ENCODE assay signal across 14 cellular contexts in genomic region chr21:44029460-44030087, GRCh38.
"Had no signal": no experiment of that assay in that cellular context is flagged by ENCODE, and none has a peak within 500 bp of the region (broad histone marks: within the 10 kb centered on the region; RNA-seq: fewer than 3 reads in every experiment).

No MANE protein-coding gene starts in this region.

- H3K4me3 Mint-ChIP-seq: neural crest cell had no signal

- ATAC-seq: gastroesophageal sphincter, left ventricle myocardium superior had no signal

- H3K9me3 Mint-ChIP-seq: neural crest cell had no signal

- DNase-seq: activated CD4-positive, CD25-positive, alpha-beta regulatory T cell; activated naive CD4-positive, alpha-beta T cell; central memory CD4-positive, alpha-beta T cell; cortex of kidney; effector CD8-positive, alpha-beta T cell; kidney; left ventricle myocardium superior; mesendoderm; SK-N-SH; stimulated activated CD4-positive, alpha-beta T cell treated with anti-CD3 and anti-CD28 coated beads, Interleukin-15, amount 100 ng/mL, for 24 hours; stimulated activated CD4-positive, alpha-beta T cell treated with anti-CD3 and anti-CD28 coated beads, Interleukin-4, amount 100 ng/mL, for 24 hours; tibial artery had no signal
